Comparison of ENCODE assay signal across 25 cellular contexts in the genomic region with DNA sequence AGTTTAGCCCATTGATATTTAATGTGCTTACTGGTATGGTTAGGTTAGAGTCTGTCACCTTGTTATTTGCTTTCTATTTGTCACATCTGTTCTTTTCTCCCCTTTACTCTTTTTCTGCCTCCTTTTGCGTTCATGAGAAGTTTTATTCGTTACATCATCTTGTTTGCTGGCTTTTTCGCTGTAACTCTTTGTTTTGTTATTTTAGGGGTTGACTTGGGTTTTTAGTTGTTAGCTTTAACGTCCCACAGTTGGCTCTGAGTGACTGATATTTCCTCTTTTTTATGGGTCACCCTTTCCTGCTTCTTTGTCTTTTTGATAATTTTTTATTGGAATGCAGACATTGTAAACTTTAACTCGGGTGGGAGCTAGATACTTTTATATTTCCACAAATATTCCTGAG. TPM values are rescaled to one million over a fixed set of nuclear protein-coding genes. Genes with fewer than 3 reads are reported as not detected.
DNase-seq lines count a peak whose midpoint lies in the region; ATAC-seq and TF ChIP-seq lines count a peak whose summit lies in the region.
"Had no signal": no experiment of that assay in that cellular context is flagged by ENCODE, and none has a peak within 500 bp of the region (broad histone marks: within the 10 kb centered on the region; RNA-seq: fewer than 3 reads in every experiment).

No MANE protein-coding gene starts in this region.

- H3K27ac ChIP-seq in GM23338 (ENCODE audit: low read depth): no peak overlapping the region; the same call in 1 of the 2 replicates
- H3K27ac ChIP-seq in gastroesophageal sphincter: peak overlapping the region in 3 of 4 donors; percentile 37 to 77 (median 63)
- peak overlapping the region; percentile 17 for H3K27ac ChIP-seq in rectal smooth muscle tissue (ENCODE audit: low read depth, low read length)
- H3K27ac ChIP-seq: upper lobe of left lung, VCaP had no signal

- no peak overlapping the region for H3K4me3 Mint-ChIP-seq in GM23338
- H3K4me3 Mint-ChIP-seq: activated naive CD8-positive, alpha-beta T cell; activated T-helper 17 cell treated with anti-CD3 and anti-CD28 coated beads, Interleukin-2, amount 50 U/mL, for 72 hours; effector memory CD8-positive, alpha-beta T cell; H9 had no signal

- no peak for ATAC-seq in GM23338
- no peak for ATAC-seq in gastroesophageal sphincter
- ATAC-seq in GM18502 (IDR thresholded peaks at IDR 0.05; ENCODE audit: poor library complexity, unreplicated experiment): no peak
- ATAC-seq in GM21786 (IDR thresholded peaks at IDR 0.05; ENCODE audit: unreplicated experiment): no peak
- ATAC-seq in HG02623 (IDR thresholded peaks at IDR 0.05; ENCODE audit: unreplicated experiment): no peak
- ATAC-seq: activated T-helper 17 cell treated with anti-CD3 and anti-CD28 coated beads, Interleukin-2, amount 50 U/mL, for 72 hours; effector memory CD8-positive, alpha-beta T cell had no signal

- WGBS in gastroesophageal sphincter (ENCODE audit: low coverage in 1 of 2), 2 donors: 30 to 74% methylated on average over 4 to 5 of the region's 5 CpGs

- H3K27me3 Mint-ChIP-seq in GM23338 (ENCODE audit: insufficient read depth, low read depth, poor library complexity): peaks cover 3% of the 10 kb centered on the region

- H3K79me2 ChIP-seq in GM23338 (replicated peaks; ENCODE audit: insufficient read depth): no peaks in the 10 kb centered on the region

- H3K9ac ChIP-seq in adipocyte (ENCODE audit: low read length) (peak overlapping the region; percentile 45), rectal smooth muscle tissue (ENCODE audit: low read length) (no peak overlapping the region)
- H3K9ac ChIP-seq: SK-N-SH had no signal

- no peaks in the 10 kb centered on the region for H3K36me3 ChIP-seq in GM23338 (ENCODE audit: insufficient read depth)
- no peaks in the 10 kb centered on the region for H3K36me3 ChIP-seq in adipocyte (ENCODE audit: control insufficient read depth, insufficient read depth, low read length, severe bottlenecking)
- H3K36me3 ChIP-seq in gastroesophageal sphincter: no peaks in the 10 kb centered on the region
- H3K36me3 ChIP-seq in rectal smooth muscle tissue (ENCODE audit: control insufficient read depth, insufficient read depth, low read length): no peaks in the 10 kb centered on the region
- H3K36me3 ChIP-seq: MG63, upper lobe of left lung had no signal

- H2AFZ ChIP-seq in GM23338: peak overlapping the region; percentile 94

- H3K4me3 ChIP-seq in GM23338 (no peak overlapping the region), adipocyte (ENCODE audit: low read length) (no peak overlapping the region), gastroesophageal sphincter (no peak overlapping the region), rectal smooth muscle tissue (ENCODE audit: low read length) (no peak overlapping the region)
- H3K4me3 ChIP-seq: lung, MG63, upper lobe of left lung had no signal

- H3K4me2 ChIP-seq in GM23338: peak overlapping the region; percentile 24; the same call in 1 of the 2 replicates
- H3K4me2 ChIP-seq: SK-N-SH had no signal

- no peak for TF ChIP-seq POLR2A in gastroesophageal sphincter (IDR thresholded peaks at IDR 0.05)

- H3K27me3 ChIP-seq in GM23338 (ENCODE audit: insufficient read depth) (no peaks in the 10 kb centered on the region), adipocyte (replicated peaks; ENCODE audit: control insufficient read depth, insufficient read depth, low read length) (no peaks in the 10 kb centered on the region), gastroesophageal sphincter (no peaks in the 10 kb centered on the region), rectal smooth muscle tissue (ENCODE audit: control insufficient read depth, insufficient read depth, low read length) (no peaks in the 10 kb centered on the region)
- H3K27me3 ChIP-seq: MG63, upper lobe of left lung had no signal

- DNase-seq in GM23338 (ENCODE audit: low spot score) (no peak), adipocyte (ENCODE audit: low read depth) (no peak), 8988T (no peak)
- DNase-seq: activated CD4-positive, alpha-beta T cell treated with anti-CD3 and anti-CD28 coated beads, Interleukin-2, amount 50 U/mL, for 1 hour; effector memory CD8-positive, alpha-beta T cell; EL; H9; hippocampal formation; MG63; NCI-H146; NCI-H524; nucleus accumbens; SK-N-SH; upper lobe of left lung had no signal

- H3K36me3 Mint-ChIP-seq in GM23338 (ENCODE audit: low read depth): no peaks in the 10 kb centered on the region
- H3K36me3 Mint-ChIP-seq: activated naive CD8-positive, alpha-beta T cell had no signal

- peaks cover 25% of the 10 kb centered on the region for H3K4me1 Mint-ChIP-seq in GM23338
- H3K4me1 Mint-ChIP-seq: activated T-helper 17 cell treated with anti-CD3 and anti-CD28 coated beads, Interleukin-2, amount 50 U/mL, for 72 hours had no signal

- no peak overlapping the region for H3K27ac Mint-ChIP-seq in GM23338
- H3K27ac Mint-ChIP-seq: activated naive CD8-positive, alpha-beta T cell; activated T-helper 17 cell treated with anti-CD3 and anti-CD28 coated beads, Interleukin-2, amount 50 U/mL, for 72 hours; effector memory CD8-positive, alpha-beta T cell had no signal

- no peaks in the 10 kb centered on the region for H4K20me1 ChIP-seq in GM23338 (replicated peaks; ENCODE audit: insufficient read depth)

- TF ChIP-seq CTCF in GM23338 (conservative IDR thresholded peaks at IDR 0.05; ENCODE audit: low read depth in 2 of 2) (no peak), gastroesophageal sphincter (IDR thresholded peaks at IDR 0.05) (no peak)

- H3F3A ChIP-seq in GM23338 (replicated peaks; ENCODE audit: low read depth): no peaks in the 10 kb centered on the region

- TF ChIP-seq EP300 in gastroesophageal sphincter (IDR thresholded peaks at IDR 0.05): no peak

- H3K9me3 Mint-ChIP-seq in GM23338: no peaks in the 10 kb centered on the region
- H3K9me3 Mint-ChIP-seq: activated T-helper 17 cell treated with anti-CD3 and anti-CD28 coated beads, Interleukin-2, amount 50 U/mL, for 72 hours; effector memory CD8-positive, alpha-beta T cell had no signal

- H3K4me1 ChIP-seq in GM23338 (ENCODE audit: insufficient read depth) (peaks cover 27% of the 10 kb centered on the region; the same call in 1 of the 2 replicates), adipocyte (ENCODE audit: control insufficient read depth, insufficient read depth, low read length) (peaks cover 24% of the 10 kb centered on the region), gastroesophageal sphincter (peaks cover 0 to 31% (median 2%) of the 10 kb centered on the region in 3 donors), rectal smooth muscle tissue (ENCODE audit: control insufficient read depth, insufficient read depth, low read length) (no peaks in the 10 kb centered on the region)

- H3K9me3 ChIP-seq in adipocyte (ENCODE audit: control insufficient read depth, low read length) (no peaks in the 10 kb centered on the region), gastroesophageal sphincter (no peaks in the 10 kb centered on the region)
- H3K9me3 ChIP-seq: MG63, SK-N-SH, upper lobe of left lung had no signal

- H3K9me2 ChIP-seq in GM23338 (ENCODE audit: insufficient read depth): no peaks in the 10 kb centered on the region
- H3K9me2 ChIP-seq: SK-N-SH had no signal

TF ChIP-seq in GM23338, 12 proteins besides CTCF, POLR2A, EP300 and RAD21 (continues in another document):
- TF ChIP-seq POLR2AphosphoS5 (IDR thresholded peaks at IDR 0.05; ENCODE audit: low read depth) (no peak), JUNB (IDR thresholded peaks at IDR 0.05; ENCODE audit: unreplicated experiment) (no peak), ZNF114 (CRISPR knock-in tag; IDR thresholded peaks at IDR 0.05) (no peak), ZNF331 (CRISPR knock-in tag; IDR thresholded peaks at IDR 0.05; ENCODE audit: low read depth) (no peak), NANOG (IDR thresholded peaks at IDR 0.05; ENCODE audit: borderline replicate concordance) (no peak), EZH2phosphoT487 (IDR thresholded peaks at IDR 0.05; ENCODE audit: unreplicated experiment) (no peak)
- TF ChIP-seq, protein P1, sequence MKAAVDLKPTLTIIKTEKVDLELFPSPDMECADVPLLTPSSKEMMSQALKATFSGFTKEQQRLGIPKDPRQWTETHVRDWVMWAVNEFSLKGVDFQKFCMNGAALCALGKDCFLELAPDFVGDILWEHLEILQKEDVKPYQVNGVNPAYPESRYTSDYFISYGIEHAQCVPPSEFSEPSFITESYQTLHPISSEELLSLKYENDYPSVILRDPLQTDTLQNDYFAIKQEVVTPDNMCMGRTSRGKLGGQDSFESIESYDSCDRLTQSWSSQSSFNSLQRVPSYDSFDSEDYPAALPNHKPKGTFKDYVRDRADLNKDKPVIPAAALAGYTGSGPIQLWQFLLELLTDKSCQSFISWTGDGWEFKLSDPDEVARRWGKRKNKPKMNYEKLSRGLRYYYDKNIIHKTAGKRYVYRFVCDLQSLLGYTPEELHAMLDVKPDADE (IDR thresholded peaks at IDR 0.05): no peak

RNA-seq across cellular contexts. Expression of a gene that starts 13.4 kb away (rescaled TPM):
- not detected in 2 replicates for total RNA-seq in GM23338 (2014; rRNA removed; shearing (Covaris generic))
- not detected in 2 replicates for polyA plus RNA-seq in GM23338 (2016; fragmentation: Nextera tagmentation; extraction: Ambion mirVana)
- 1 to 10 TPM; 1.7 to 4.3 (median 2.5) TPM for total RNA-seq in gastroesophageal sphincter
- total RNA-seq: fibroblast of lung, H9 had no signal
- polyA plus RNA-seq: fibroblast of lung, SK-N-SH had no signal

RNA-seq across cellular contexts. Expression of a gene that starts 14.5 kb away (rescaled TPM):
- 0.04 TPM in 1 of 2 replicates, not detected in the other for total RNA-seq in GM23338 (2014; rRNA removed; shearing (Covaris generic))
- not detected in 2 replicates for polyA plus RNA-seq in GM23338 (2016; fragmentation: Nextera tagmentation; extraction: Ambion mirVana)
- not detected for total RNA-seq in gastroesophageal sphincter
- total RNA-seq: fibroblast of lung; H9; lung; T-helper 2 cell treated with Interferon-gamma antibody and Interleukin-4, amounts not matched to agents 100 ng/mL and 5 ng/mL, for 36 hours; upper lobe of left lung had no signal
- polyA plus RNA-seq: fibroblast of lung, SK-N-SH had no signal

RNA-seq across cellular contexts. Expression of a gene that starts 41.0 kb away (rescaled TPM):
- 63.3 and 91.5 TPM in 2 replicates for total RNA-seq in GM23338 (2014; rRNA removed; shearing (Covaris generic))
- polyA plus RNA-seq in GM23338 (2016; fragmentation: Nextera tagmentation; extraction: Ambion mirVana): 84.7 and 92.0 TPM in 2 replicates
- total RNA-seq in gastroesophageal sphincter: 100 to 1,000 TPM in 2 of 4 donors, 10 to 100 TPM in 2; 87.0 to 132 (median 106) TPM

RNA-seq across cellular contexts. Expression of a gene that starts 53.3 kb away (rescaled TPM):
- total RNA-seq in GM23338 (2014; rRNA removed; shearing (Covaris generic)): not detected in 2 replicates
- polyA plus RNA-seq in GM23338 (2016; fragmentation: Nextera tagmentation; extraction: Ambion mirVana): 0.84 and 0.96 TPM in 2 replicates
- total RNA-seq in gastroesophageal sphincter: 100 to 1,000 TPM in 1 of 4 donors, 10 to 100 TPM in 3; 13.4 to 133 (median 47.7) TPM
- total RNA-seq: H9 had no signal
